ENCODE assay signal across 9 cellular contexts in genomic region chr1:54950361-54951163, GRCh38. TPM values are rescaled to one million over a fixed set of nuclear protein-coding genes. Genes with fewer than 3 reads are reported as not detected.
DNase-seq lines count a peak whose midpoint lies in the region; ATAC-seq and TF ChIP-seq lines count a peak whose summit lies in the region.
"Had no signal": no experiment of that assay in that cellular context is flagged by ENCODE, and none has a peak within 500 bp of the region (broad histone marks: within the 10 kb centered on the region; RNA-seq: fewer than 3 reads in every experiment).

No MANE protein-coding gene starts in this region.

- peak; percentile 35 to 56 (median 41) for DNase-seq in CD4-positive, alpha-beta memory T cell
- DNase-seq in H7, result peak; percentile 81
- DNase-seq in NCI-H2196 (lab: John Stamatoyannopoulos, UW; ENCODE audit: unreplicated experiment), result peak; percentile 75
- peak; percentile 52 for DNase-seq in activated CD4-positive, CD25-positive, alpha-beta regulatory T cell treated with anti-CD3 and anti-CD28 coated beads, Interleukin-2, amount 50 U/mL, for 72 hours
- peak; percentile 80 for DNase-seq in dedifferentiated amniotic fluid mesenchymal stem cell (ENCODE audit: extremely low spot score)
- peak; percentile 52 to 75 for DNase-seq in left lung
- DNase-seq in stimulated activated CD4-positive, alpha-beta T cell treated with anti-CD3 and anti-CD28 coated beads, Interleukin-2, amount 100 ng/mL, for 48 hours, result peak; percentile 61 to 62

- H3K9me3 ChIP-seq in CD4-positive, alpha-beta memory T cell (ENCODE audit: control insufficient read depth in 1 of 2, low read length in 2 of 2), result no peaks in the 10 kb centered on the region
- no peaks in the 10 kb centered on the region for H3K9me3 ChIP-seq in left lung

- H3K36me3 ChIP-seq in CD4-positive, alpha-beta memory T cell (ENCODE audit: insufficient read depth, low read length), result no peaks in the 10 kb centered on the region
- H3K36me3 ChIP-seq in H7 (replicated peaks; ENCODE audit: control insufficient read depth, insufficient read depth, low read length) (no peaks in the 10 kb centered on the region), left lung (no peaks in the 10 kb centered on the region)

- H3K4me1 Mint-ChIP-seq in CD4-positive, alpha-beta memory T cell, result peaks cover 9 to 18% (median 14%) of the 10 kb centered on the region in 4 donors

- peak; percentile 70 to 76 for TF ChIP-seq CTCF in left lung (IDR thresholded peaks at IDR 0.05)

- H3K36me3 Mint-ChIP-seq in CD4-positive, alpha-beta memory T cell, result no peaks in the 10 kb centered on the region

- no peak overlapping the region for H3K4me3 ChIP-seq in CD4-positive, alpha-beta memory T cell (ENCODE audit: low read length in 2 of 2)
- no peak overlapping the region for H3K4me3 ChIP-seq in H7 (ENCODE audit: insufficient read depth, low read depth, low read length)
- no peak overlapping the region for H3K4me3 ChIP-seq in left lung

- peak; percentile 93 for ATAC-seq in left lung
- ATAC-seq in GM21717 (IDR thresholded peaks at IDR 0.05; ENCODE audit: unreplicated experiment), result no peak

- peaks cover 0 to 3% (median 0%) of the 10 kb centered on the region in 8 donors for H3K9me3 Mint-ChIP-seq in CD4-positive, alpha-beta memory T cell
- H3K9me3 Mint-ChIP-seq: T-helper 1 cell treated with Interleukin-12 subunit alpha and Interleukin-12 subunit beta and Interleukin-4 antibody, amounts not matched to agents 30 μg/mL and 1 μg/mL, for 36 hours had no signal

- intact Hi-C loops in CD4-positive, alpha-beta memory T cell (cut with micrococcal nuclease), result loop anchor here (1.0 to 10.0 kb wide), 3 partner anchors 46 to 1754 kb away; no protein-coding TSS in a partner anchor
- intact Hi-C loops in left lung (cut with DNase I), result no loop called here

- POLR2A ChIA-PET in CD4-positive, alpha-beta memory T cell (lab: Charles Lee; ENCODE audit: partially characterized antibody), result interaction anchor here (1.3 kb wide), 1 partner anchor 46 kb away, joined by 11 read pairs; no protein-coding TSS in a partner anchor

- H3K27ac Mint-ChIP-seq in CD4-positive, alpha-beta memory T cell, result peak overlapping the region in 4 of 7 donors; percentile 0 to 77 (median 50)
- H3K27ac Mint-ChIP-seq: T-helper 1 cell treated with Interleukin-12 subunit alpha and Interleukin-12 subunit beta and Interleukin-4 antibody, amounts not matched to agents 30 μg/mL and 1 μg/mL, for 36 hours had no signal

- CTCF ChIA-PET in CD4-positive, alpha-beta memory T cell (lab: Charles Lee; ENCODE audit: partially characterized antibody), result interaction anchor here (0.8 to 10.6 kb wide), 8 partner anchors 11 to 99 kb away, joined by 3 to 337 read pairs (median 4); partner anchors contain the start of gene BSND

- no peaks in the 10 kb centered on the region for H3K27me3 ChIP-seq in CD4-positive, alpha-beta memory T cell (ENCODE audit: insufficient read depth, low read length)
- H3K27me3 ChIP-seq in H7 (ENCODE audit: control insufficient read depth, insufficient read depth, low read length) (no peaks in the 10 kb centered on the region; the same call in 1 of the 2 replicates), left lung (no peaks in the 10 kb centered on the region)

- no peak overlapping the region for H3K27ac ChIP-seq in CD4-positive, alpha-beta memory T cell (ENCODE audit: low read depth, low read length)
- no peak overlapping the region for H3K27ac ChIP-seq in left lung

- peak overlapping the region in 4 of 8 donors; percentile 4 to 62 (median 30) for H3K4me3 Mint-ChIP-seq in CD4-positive, alpha-beta memory T cell
- H3K4me3 Mint-ChIP-seq: T-helper 1 cell treated with Interleukin-12 subunit alpha and Interleukin-12 subunit beta and Interleukin-4 antibody, amounts not matched to agents 30 μg/mL and 1 μg/mL, for 36 hours had no signal

- H3K4me1 ChIP-seq in CD4-positive, alpha-beta memory T cell (ENCODE audit: insufficient read depth, low read length), result peaks cover 12% of the 10 kb centered on the region
- peaks cover 7 to 25% of the 10 kb centered on the region in 2 donors for H3K4me1 ChIP-seq in left lung

- no peaks in the 10 kb centered on the region for H3K27me3 Mint-ChIP-seq in CD4-positive, alpha-beta memory T cell

RNA-seq across cellular contexts. Expression of gene TMEM61, which starts 29.9 kb away (rescaled TPM):
- total RNA-seq in CD4-positive, alpha-beta memory T cell, result not detected
- not detected for polyA plus RNA-seq in CD4-positive, alpha-beta memory T cell
- total RNA-seq in H7 (2014; rRNA removed; shearing (Covaris generic)), result 1.0 and 1.8 TPM in 2 replicates
- 1 to 10 TPM; 1.5 to 1.6 TPM for total RNA-seq in left lung

RNA-seq across cellular contexts. Expression of gene BSND, which starts 48.2 kb away (rescaled TPM):
- total RNA-seq in CD4-positive, alpha-beta memory T cell, result not detected
- not detected for polyA plus RNA-seq in CD4-positive, alpha-beta memory T cell
- total RNA-seq in H7 (2014; rRNA removed; shearing (Covaris generic)), result 0.30 and 0.62 TPM in 2 replicates
- total RNA-seq in left lung, result not detected
